ENCODE assay signal across 12 cellular contexts in genomic region chr1:109719337-109719837, GRCh38. TPM values are rescaled to one million over a fixed set of nuclear protein-coding genes. Genes with fewer than 3 reads are reported as not detected.
DNase-seq lines count a peak whose midpoint lies in the region; ATAC-seq and TF ChIP-seq lines count a peak whose summit lies in the region.
"Had no signal": no experiment of that assay in that cellular context is flagged by ENCODE, and none has a peak within 500 bp of the region (broad histone marks: within the 10 kb centered on the region; RNA-seq: fewer than 3 reads in every experiment).

No MANE protein-coding gene starts in this region.

- H3K4me1 ChIP-seq in breast epithelium (no peaks in the 10 kb centered on the region), HAP-1 (peaks cover 19% of the 10 kb centered on the region)
- H3K4me1 ChIP-seq: spleen had no signal

- no TSS peak for BruUV-seq in MCF 10A (replicated peaks; lab: Mats Ljungman, UMichigan)

- no peaks in the 10 kb centered on the region for H3K9me3 Mint-ChIP-seq in MCF 10A (ENCODE audit: unreplicated experiment)
- no peaks in the 10 kb centered on the region for H3K9me3 Mint-ChIP-seq in activated T-helper 1 cell treated with anti-CD3 and anti-CD28 coated beads, Interleukin-12 subunit alpha, Interleukin-12 subunit beta, Interleukin-2, Interleukin-4 antibody, amounts not matched to agents 30 ng/mL and 10 ng/mL and 1 ng/mL, durations not matched to agents 14 hours and 24 hours and 36 hours

- no peak for TF ChIP-seq POLR2A in breast epithelium (IDR thresholded peaks at IDR 0.05)

- intact Hi-C loops in MCF 10A (cut with micrococcal nuclease) = loop anchor here (5.0 kb wide), 1 partner anchor 53 kb away; no protein-coding TSS in a partner anchor
- intact Hi-C loops in breast epithelium (cut with DNase I; ENCODE audit: low total_unique reads) = no loop called here
- intact Hi-C loops in activated T-helper 1 cell treated with anti-CD3 and anti-CD28 coated beads, Interleukin-12 subunit alpha, Interleukin-12 subunit beta, Interleukin-2, Interleukin-4 antibody, amounts not matched to agents 30 ng/mL and 10 ng/mL and 1 ng/mL, durations not matched to agents 14 hours and 24 hours and 36 hours (cut with micrococcal nuclease) = no loop called here

- DNase-seq in MCF 10A (ENCODE audit: unreplicated experiment) (peak; percentile 36), breast epithelium (ENCODE audit: low spot score in 2 of 2) (no peak), M059J (ENCODE audit: low read depth) (peak; percentile 45), dedifferentiated amniotic fluid mesenchymal stem cell (ENCODE audit: extremely low spot score) (peak; percentile 20), kidney glomerular epithelial cell (lab: John Stamatoyannopoulos, UW) (no peak), HAP-1 (ENCODE audit: low spot score in 2 of 2) (no peak)
- no peak for DNase-seq in activated T-helper 1 cell treated with anti-CD3 and anti-CD28 coated beads, Interleukin-12 subunit alpha, Interleukin-12 subunit beta, Interleukin-2, Interleukin-4 antibody, amounts not matched to agents 30 ng/mL and 10 ng/mL and 1 ng/mL, durations not matched to agents 14 hours and 24 hours and 36 hours (ENCODE audit: low spot score)
- DNase-seq: activated gamma-delta T cell, NCI-H1436, spleen, WERI-Rb-1 had no signal

- H3K4me3 ChIP-seq in breast epithelium (no peak overlapping the region), HAP-1 (no peak overlapping the region)
- H3K4me3 ChIP-seq: spleen had no signal

- POLR2A ChIA-PET in MCF 10A (lab: Yijun Ruan, JAX) = no interaction called here

- no peak overlapping the region for H3K27ac ChIP-seq in breast epithelium
- H3K27ac ChIP-seq: spleen, WERI-Rb-1 had no signal

- CTCF ChIA-PET in MCF 10A (lab: Yijun Ruan, JAX) = interaction anchor here (0.7 to 3.3 kb wide), 3 partner anchors 54 to 79 kb away, joined by 3 to 18 read pairs (median 5); no protein-coding TSS in a partner anchor

- no peak overlapping the region for H3K4me3 Mint-ChIP-seq in MCF 10A (ENCODE audit: unreplicated experiment)
- H3K4me3 Mint-ChIP-seq in activated T-helper 1 cell treated with anti-CD3 and anti-CD28 coated beads, Interleukin-12 subunit alpha, Interleukin-12 subunit beta, Interleukin-2, Interleukin-4 antibody, amounts not matched to agents 30 ng/mL and 10 ng/mL and 1 ng/mL, durations not matched to agents 14 hours and 24 hours and 36 hours = no peak overlapping the region

- ATAC-seq in HG03039 (IDR thresholded peaks at IDR 0.05; ENCODE audit: unreplicated experiment) = no peak

- no peak for TF ChIP-seq CTCF in MCF 10A (IDR thresholded peaks at IDR 0.05; ENCODE audit: unreplicated experiment)
- TF ChIP-seq CTCF in breast epithelium (IDR thresholded peaks at IDR 0.05) = no peak

- H3K9me3 ChIP-seq in breast epithelium (no peaks in the 10 kb centered on the region), HAP-1 (0 out of 2 replicates have a peak, but pooled peaks cover 2% of the 10 kb centered on the region)
- H3K9me3 ChIP-seq: spleen had no signal

- no peaks in the 10 kb centered on the region for H3K27me3 Mint-ChIP-seq in MCF 10A (ENCODE audit: insufficient read depth, unreplicated experiment)
- no peaks in the 10 kb centered on the region for H3K27me3 Mint-ChIP-seq in activated T-helper 1 cell treated with anti-CD3 and anti-CD28 coated beads, Interleukin-12 subunit alpha, Interleukin-12 subunit beta, Interleukin-2, Interleukin-4 antibody, amounts not matched to agents 30 ng/mL and 10 ng/mL and 1 ng/mL, durations not matched to agents 14 hours and 24 hours and 36 hours (ENCODE audit: insufficient read depth)

- H3K36me3 Mint-ChIP-seq in MCF 10A (ENCODE audit: insufficient read depth, unreplicated experiment) = no peaks in the 10 kb centered on the region
- no peaks in the 10 kb centered on the region for H3K36me3 Mint-ChIP-seq in activated T-helper 1 cell treated with anti-CD3 and anti-CD28 coated beads, Interleukin-12 subunit alpha, Interleukin-12 subunit beta, Interleukin-2, Interleukin-4 antibody, amounts not matched to agents 30 ng/mL and 10 ng/mL and 1 ng/mL, durations not matched to agents 14 hours and 24 hours and 36 hours (ENCODE audit: low read depth)

- in situ Hi-C loops in HAP-1 (cut with MboI; ENCODE audit: low sequenced_read_pairs) = no loop called here

- peaks cover 20% of the 10 kb centered on the region for H3K4me1 Mint-ChIP-seq in MCF 10A (ENCODE audit: insufficient read depth, unreplicated experiment)
- H3K4me1 Mint-ChIP-seq in activated T-helper 1 cell treated with anti-CD3 and anti-CD28 coated beads, Interleukin-12 subunit alpha, Interleukin-12 subunit beta, Interleukin-2, Interleukin-4 antibody, amounts not matched to agents 30 ng/mL and 10 ng/mL and 1 ng/mL, durations not matched to agents 14 hours and 24 hours and 36 hours (ENCODE audit: low read depth) = no peaks in the 10 kb centered on the region

- H3K27ac Mint-ChIP-seq in MCF 10A (ENCODE audit: low read depth, unreplicated experiment) = peak overlapping the region; percentile 22
- no peak overlapping the region for H3K27ac Mint-ChIP-seq in activated T-helper 1 cell treated with anti-CD3 and anti-CD28 coated beads, Interleukin-12 subunit alpha, Interleukin-12 subunit beta, Interleukin-2, Interleukin-4 antibody, amounts not matched to agents 30 ng/mL and 10 ng/mL and 1 ng/mL, durations not matched to agents 14 hours and 24 hours and 36 hours

- H3K36me3 ChIP-seq in breast epithelium (no peaks in the 10 kb centered on the region), HAP-1 (replicated peaks) (no peaks in the 10 kb centered on the region)
- H3K36me3 ChIP-seq: spleen, WERI-Rb-1 had no signal

- H3K27me3 ChIP-seq in breast epithelium (no peaks in the 10 kb centered on the region), HAP-1 (ENCODE audit: low read depth) (no peaks in the 10 kb centered on the region; the same call in 1 of the 2 replicates)
- H3K27me3 ChIP-seq: spleen had no signal

RNA-seq across cellular contexts. Expression of gene GSTM5, which starts 7.3 kb away (rescaled TPM):
- total RNA-seq in MCF 10A (2022) (not detected in 2 replicates), breast epithelium (1 to 10 TPM; 1.8 to 4.6 (median 3.6) TPM)
- total RNA-seq in M059J (2014; rRNA removed; shearing (Covaris generic)) = not detected in 2 replicates
- 0.08 TPM in 1 of 2 replicates, not detected in the other for total RNA-seq in activated T-helper 1 cell treated with anti-CD3 and anti-CD28 coated beads, Interleukin-12 subunit alpha, Interleukin-12 subunit beta, Interleukin-2, Interleukin-4 antibody, amounts not matched to agents 30 ng/mL and 10 ng/mL and 1 ng/mL, durations not matched to agents 14 hours and 24 hours and 36 hours

RNA-seq across cellular contexts. Expression of gene GSTM3, which starts 21.5 kb away (rescaled TPM):
- total RNA-seq in MCF 10A (2022) = not detected in 2 replicates
- 100 to 1,000 TPM in 2 of 3 donors, 10 to 100 TPM in 1; 40.0 to 226 (median 105) TPM for total RNA-seq in breast epithelium
- 159 and 216 TPM in 2 replicates for total RNA-seq in M059J (2014; rRNA removed; shearing (Covaris generic))
- 10.1 and 11.0 TPM in 2 replicates for total RNA-seq in activated T-helper 1 cell treated with anti-CD3 and anti-CD28 coated beads, Interleukin-12 subunit alpha, Interleukin-12 subunit beta, Interleukin-2, Interleukin-4 antibody, amounts not matched to agents 30 ng/mL and 10 ng/mL and 1 ng/mL, durations not matched to agents 14 hours and 24 hours and 36 hours

RNA-seq across cellular contexts. Expression of gene GSTM1, which starts 31.8 kb away (rescaled TPM):
- total RNA-seq in MCF 10A (2022) = not detected in 2 replicates
- 10 to 100 TPM in 1 of 3 donors, not detected in 2; 33.8 TPM for total RNA-seq in breast epithelium
- not detected in 2 replicates for total RNA-seq in M059J (2014; rRNA removed; shearing (Covaris generic))
- total RNA-seq in activated T-helper 1 cell treated with anti-CD3 and anti-CD28 coated beads, Interleukin-12 subunit alpha, Interleukin-12 subunit beta, Interleukin-2, Interleukin-4 antibody, amounts not matched to agents 30 ng/mL and 10 ng/mL and 1 ng/mL, durations not matched to agents 14 hours and 24 hours and 36 hours = 77.4 and 86.4 TPM in 2 replicates

RNA-seq across cellular contexts. Expression of gene EPS8L3, which starts 44.3 kb away (rescaled TPM):
- not detected in 2 replicates for total RNA-seq in MCF 10A (2022)
- total RNA-seq in breast epithelium = 1 to 10 TPM in 1 of 3 donors, not detected in 2; 3.6 TPM
- not detected in 2 replicates for total RNA-seq in M059J (2014; rRNA removed; shearing (Covaris generic))
- total RNA-seq in activated T-helper 1 cell treated with anti-CD3 and anti-CD28 coated beads, Interleukin-12 subunit alpha, Interleukin-12 subunit beta, Interleukin-2, Interleukin-4 antibody, amounts not matched to agents 30 ng/mL and 10 ng/mL and 1 ng/mL, durations not matched to agents 14 hours and 24 hours and 36 hours = not detected in 2 replicates

RNA-seq across cellular contexts. Expression of gene GSTM2, which starts 51.5 kb away (rescaled TPM):
- 0.70 and 1.4 TPM in 2 replicates for total RNA-seq in MCF 10A (2022)
- total RNA-seq in breast epithelium = 10 to 100 TPM; 47.8 to 93.4 (median 66.5) TPM
- 10.7 and 17.4 TPM in 2 replicates for total RNA-seq in M059J (2014; rRNA removed; shearing (Covaris generic))
- 19.0 and 19.2 TPM in 2 replicates for total RNA-seq in activated T-helper 1 cell treated with anti-CD3 and anti-CD28 coated beads, Interleukin-12 subunit alpha, Interleukin-12 subunit beta, Interleukin-2, Interleukin-4 antibody, amounts not matched to agents 30 ng/mL and 10 ng/mL and 1 ng/mL, durations not matched to agents 14 hours and 24 hours and 36 hours

Comparison
In these comparisons a context has a peak if more than half of its experiments do, and no peak if none do; other contexts are left out.
1. DNase-seq: peak in MCF 10A (single experiment), M059J (single experiment) and dedifferentiated amniotic fluid mesenchymal stem cell (single experiment); none in breast epithelium (0 of 2), kidney glomerular epithelial cell (single experiment), activated T-helper 1 cell treated with anti-CD3 and anti-CD28 coated beads, Interleukin-12 subunit alpha, Interleukin-12 subunit beta, Interleukin-2, Interleukin-4 antibody, amounts not matched to agents 30 ng/mL and 10 ng/mL and 1 ng/mL, durations not matched to agents 14 hours and 24 hours and 36 hours (single experiment) and HAP-1 (0 of 2).
2. RNA of gene GSTM3, which starts 21.5 kb away (total RNA-seq): 159 to 216 TPM in M059J, 40.0 to 226 TPM in breast epithelium and 10.1 to 11.0 TPM in activated T-helper 1 cell treated with anti-CD3 and anti-CD28 coated beads, Interleukin-12 subunit alpha, Interleukin-12 subunit beta, Interleukin-2, Interleukin-4 antibody, amounts not matched to agents 30 ng/mL and 10 ng/mL and 1 ng/mL, durations not matched to agents 14 hours and 24 hours and 36 hours; not detected in MCF 10A; every median in the first group is over 10 times any median in the second.